Comparison of ENCODE assay signal across 1 cellular context in genomic region chr1:15094056-15094455, GRCh38.
TF ChIP-seq lines count a peak whose summit lies in the region.

No MANE protein-coding gene starts in this region.

TF ChIP-seq in WTC11, 78 proteins besides CTCF, POLR2A, EP300 and RAD21 (continued from another document):
- no peak for TF ChIP-seq ZNF281 (CRISPR knock-in tag; IDR thresholded peaks at IDR 0.05)
